In genomic region chr3:14458434-14459280, GRCh38 we compare ENCODE assay signal across 13 cellular contexts. TPM values are rescaled to one million over a fixed set of nuclear protein-coding genes. Genes with fewer than 3 reads are reported as not detected.
DNase-seq lines count a peak whose midpoint lies in the region; ATAC-seq and TF ChIP-seq lines count a peak whose summit lies in the region.
"Had no signal": no experiment of that assay in that cellular context is flagged by ENCODE, and none has a peak within 500 bp of the region (broad histone marks: within the 10 kb centered on the region; RNA-seq: fewer than 3 reads in every experiment).

No MANE protein-coding gene starts in this region.

- no peak overlapping the region for H3K23ac ChIP-seq in neuronal stem cell (ENCODE audit: low read depth, low read length, poor library complexity)

- H3K27me3 Mint-ChIP-seq in activated CD4-positive, alpha-beta T cell treated with anti-CD3 and anti-CD28 coated beads, Interleukin-2, amount 10 ng/mL, durations not matched to agents 24 days and 14 days, result no peaks in the 10 kb centered on the region

- H2BK15ac ChIP-seq in neuronal stem cell (ENCODE audit: low read length), result no peak overlapping the region

- intact Hi-C loops in activated CD4-positive, alpha-beta T cell treated with anti-CD3 and anti-CD28 coated beads, Interleukin-2, amount 10 ng/mL, durations not matched to agents 24 days and 14 days (cut with micrococcal nuclease), result no loop called here

- no peak for DNase-seq in activated CD4-positive, alpha-beta T cell treated with anti-CD3 and anti-CD28 coated beads, Interleukin-2, amount 10 ng/mL, durations not matched to agents 24 days and 14 days
- no peak for DNase-seq in activated CD4-positive, alpha-beta T cell treated with anti-CD3 and anti-CD28 coated beads for 4 hours
- peak; percentile 24 to 45 for DNase-seq in activated T-cell treated with anti-CD3 and anti-CD28 coated beads, Interleukin-2, amount 50 U/mL, for 48 hours
- no peak for DNase-seq in neuronal stem cell (ENCODE audit: low spot score)
- DNase-seq in NCI-H146 treated with DMSO at 0.1 percent for 48 hours (lab: John Stamatoyannopoulos, UW; ENCODE audit: unreplicated experiment), result no peak
- no peak for DNase-seq in upper lobe of left lung
- no peak for DNase-seq in OCI-M2 (lab: John Stamatoyannopoulos, UW; ENCODE audit: unreplicated experiment)
- DNase-seq: DMS79 treated with DMSO at 0.1 percent for 48 hours, erythroblast, HCEC 1CT, NCI-H1105 treated with DMSO at 0.1 percent for 48 hours had no signal

- peak overlapping the region; percentile 48 for H2AK5ac ChIP-seq in neuronal stem cell (ENCODE audit: low read depth, low read length)

- no peak overlapping the region for H2BK12ac ChIP-seq in neuronal stem cell (ENCODE audit: low read length)

- POLR2A ChIA-PET in HEK293 (lab: Yijun Ruan, JAX), result interaction anchor here (0.7 kb wide), 1 partner anchor 56 kb away, joined by 4 read pairs; the partner anchor contains the start of gene SLC6A6

- no peak overlapping the region for H2BK120ac ChIP-seq in neuronal stem cell (ENCODE audit: low read depth, low read length)

- no peak for TF ChIP-seq EP300 in upper lobe of left lung (IDR thresholded peaks at IDR 0.05)

- ATAC-seq in upper lobe of left lung (ENCODE audit: low FRiP score in 2 of 2), result no peak

- H3K4me2 ChIP-seq in neuronal stem cell (ENCODE audit: insufficient read depth, low read length, poor library complexity, severe bottlenecking), result no peak overlapping the region
- H3K4me2 ChIP-seq: smooth muscle cell had no signal

- H3K27me3 ChIP-seq in neuronal stem cell (ENCODE audit: control insufficient read depth in 3 of 3, insufficient read depth in 3 of 3, low read depth in 1 of 3, low read length in 3 of 3) (no peaks in the 10 kb centered on the region), upper lobe of left lung (no peaks in the 10 kb centered on the region)

- H2AFZ ChIP-seq in neuronal stem cell (ENCODE audit: low read length), result no peak overlapping the region

- no peak for TF ChIP-seq POLR2A in upper lobe of left lung (IDR thresholded peaks at IDR 0.05)

- H4K91ac ChIP-seq in neuronal stem cell (ENCODE audit: low read depth, low read length, poor library complexity), result no peak overlapping the region

- H3K4me1 Mint-ChIP-seq in activated CD4-positive, alpha-beta T cell treated with anti-CD3 and anti-CD28 coated beads, Interleukin-2, amount 10 ng/mL, durations not matched to agents 24 days and 14 days, result peaks cover 18% of the 10 kb centered on the region

- no CpG with 5 or more reads among the region's 11 CpGs for WGBS in neuronal stem cell (ENCODE audit: extremely low coverage in 2 of 2, insufficient read length in 2 of 2, insufficient replicate concordance in 1 of 2), 2 donors
- WGBS in upper lobe of left lung, 2 donors, result 74 to 76% methylated on average over 11 of the region's 11 CpGs

- peaks cover 0 to 36% of the 10 kb centered on the region in 2 experiments; a peak in 2 of 3 replicates for H3K36me3 ChIP-seq in HEK293 (ENCODE audit: control insufficient read depth in 2 of 2, insufficient read depth in 1 of 2, low read length in 2 of 2)
- H3K36me3 ChIP-seq in neuronal stem cell (replicated peaks in 1 of 2; ENCODE audit: control insufficient read depth in 2 of 2, insufficient read depth in 2 of 2, low read length in 2 of 2), result peaks cover 0 to 38% of the 10 kb centered on the region in 2 donors
- H3K36me3 ChIP-seq in upper lobe of left lung, result peaks cover 5 to 64% (median 44%) of the 10 kb centered on the region in 4 donors

- no peak overlapping the region for H3K27ac ChIP-seq in HEK293 (ENCODE audit: extremely low read depth, low read depth, low read length)
- peak overlapping the region; percentile 50 for H3K27ac ChIP-seq in neuronal stem cell (replicated peaks; ENCODE audit: low read length)
- peak overlapping the region in 2 of 4 donors; percentile 38 to 65 for H3K27ac ChIP-seq in upper lobe of left lung

- peak overlapping the region; percentile 62 for H3K27ac Mint-ChIP-seq in activated CD4-positive, alpha-beta T cell treated with anti-CD3 and anti-CD28 coated beads, Interleukin-2, amount 10 ng/mL, durations not matched to agents 24 days and 14 days

- no peak overlapping the region for H2BK5ac ChIP-seq in neuronal stem cell (ENCODE audit: low read length)

- H3K9me3 Mint-ChIP-seq in activated CD4-positive, alpha-beta T cell treated with anti-CD3 and anti-CD28 coated beads, Interleukin-2, amount 10 ng/mL, durations not matched to agents 24 days and 14 days, result no peaks in the 10 kb centered on the region

- H3K18ac ChIP-seq in neuronal stem cell (ENCODE audit: low read length), result peak overlapping the region; percentile 29

- no peaks in the 10 kb centered on the region for H3K79me1 ChIP-seq in neuronal stem cell (ENCODE audit: low read depth, low read length)

- H3K4me1 ChIP-seq in HEK293 (ENCODE audit: control insufficient read depth, insufficient read depth, low read length) (no peaks in the 10 kb centered on the region; the same call in 1 of the 2 replicates), neuronal stem cell (ENCODE audit: control insufficient read depth in 2 of 2, insufficient read depth in 1 of 2, low read depth in 1 of 2, low read length in 2 of 2) (peaks cover 10 to 14% of the 10 kb centered on the region in 2 donors), upper lobe of left lung (peaks cover 15 to 40% (median 27%) of the 10 kb centered on the region in 4 donors)

- H3K9ac ChIP-seq in neuronal stem cell (ENCODE audit: low read depth, low read length, poor library complexity), result no peak overlapping the region

- H3K36me3 Mint-ChIP-seq in activated CD4-positive, alpha-beta T cell treated with anti-CD3 and anti-CD28 coated beads, Interleukin-2, amount 10 ng/mL, durations not matched to agents 24 days and 14 days (ENCODE audit: low read depth), result peaks cover 32% of the 10 kb centered on the region

- no peak overlapping the region for H3K4me3 Mint-ChIP-seq in activated CD4-positive, alpha-beta T cell treated with anti-CD3 and anti-CD28 coated beads, Interleukin-2, amount 10 ng/mL, durations not matched to agents 24 days and 14 days

- H3K14ac ChIP-seq in neuronal stem cell (ENCODE audit: low read length), result no peak overlapping the region

- H4K8ac ChIP-seq in neuronal stem cell (ENCODE audit: low read depth, low read length), result no peak overlapping the region

- no peak overlapping the region for H3K4me3 ChIP-seq in HEK293 (ENCODE audit: low read depth, low read length)
- no peak overlapping the region for H3K4me3 ChIP-seq in neuronal stem cell (ENCODE audit: low read length in 2 of 2)
- no peak overlapping the region for H3K4me3 ChIP-seq in upper lobe of left lung
- H3K4me3 ChIP-seq: smooth muscle cell had no signal

- CTCF ChIA-PET in HEK293 (lab: Yijun Ruan, JAX), result interaction anchor here (1.1 to 14.4 kb wide), 6 partner anchors 9 to 255 kb away, joined by 3 to 163 read pairs (median 4); no protein-coding TSS in a partner anchor

- no peak overlapping the region for H3K4ac ChIP-seq in neuronal stem cell (ENCODE audit: low read length)

- no peaks in the 10 kb centered on the region for H3K9me3 ChIP-seq in HEK293 (ENCODE audit: control insufficient read depth, insufficient read depth, low read depth, low read length)
- H3K9me3 ChIP-seq in neuronal stem cell (replicated peaks in 1 of 2; ENCODE audit: control insufficient read depth in 2 of 2, insufficient read depth in 1 of 2, low read depth in 1 of 2, low read length in 2 of 2), result peaks cover 0 to 2% of the 10 kb centered on the region in 2 donors
- H3K9me3 ChIP-seq in upper lobe of left lung, result no peaks in the 10 kb centered on the region

- no peak for TF ChIP-seq CTCF in HEK293 (tag by site-specific recombination; IDR thresholded peaks at IDR 0.05)
- no peak for TF ChIP-seq CTCF in upper lobe of left lung (IDR thresholded peaks at IDR 0.05)

TF ChIP-seq in HEK293, 187 proteins besides CTCF, POLR2A, EP300 and RAD21:
- peak; percentile 52; the same call in 1 of the 2 replicates for TF ChIP-seq ZNF664 (tag by site-specific recombination; IDR thresholded peaks at IDR 0.05)
- no peak for TF ChIP-seq ZNF174 (tag by site-specific recombination; IDR thresholded peaks at IDR 0.05)
- no peak for TF ChIP-seq ZNF513 (tag by site-specific recombination; IDR thresholded peaks at IDR 0.05)
- TF ChIP-seq ZNF558 (tag by site-specific recombination; IDR thresholded peaks at IDR 0.05), result no peak
TF ChIP-seq in HEK293: peak in this region for 1.

RNA-seq across cellular contexts. Expression of gene SLC6A6, which starts 56.3 kb away (rescaled TPM):
- 53.9 and 63.7 TPM in 2 replicates for total RNA-seq in activated CD4-positive, alpha-beta T cell treated with anti-CD3 and anti-CD28 coated beads, Interleukin-2, amount 10 ng/mL, durations not matched to agents 24 days and 14 days
- 27.6 TPM for polyA plus RNA-seq in neuronal stem cell (2013, experiment 1 of 2)
- polyA plus RNA-seq in neuronal stem cell (2013, experiment 2 of 2), result 30.3 TPM
- 100 to 1,000 TPM in 2 of 6 donors, 10 to 100 TPM in 4; 60.6 to 154 (median 92.8) TPM for total RNA-seq in upper lobe of left lung

Comparison
In these comparisons a context has a peak if more than half of its experiments do, and no peak if none do; other contexts are left out.
1. DNase-seq: peak in activated T-cell treated with anti-CD3 and anti-CD28 coated beads, Interleukin-2, amount 50 U/mL, for 48 hours (2 of 2); none in activated CD4-positive, alpha-beta T cell treated with anti-CD3 and anti-CD28 coated beads, Interleukin-2, amount 10 ng/mL, durations not matched to agents 24 days and 14 days (single experiment), activated CD4-positive, alpha-beta T cell treated with anti-CD3 and anti-CD28 coated beads for 4 hours (0 of 2), neuronal stem cell (single experiment), NCI-H146 treated with DMSO at 0.1 percent for 48 hours (single experiment), upper lobe of left lung (0 of 2) and OCI-M2 (single experiment).